15 cellular contexts compared by ENCODE assay signal in the genomic region with DNA sequence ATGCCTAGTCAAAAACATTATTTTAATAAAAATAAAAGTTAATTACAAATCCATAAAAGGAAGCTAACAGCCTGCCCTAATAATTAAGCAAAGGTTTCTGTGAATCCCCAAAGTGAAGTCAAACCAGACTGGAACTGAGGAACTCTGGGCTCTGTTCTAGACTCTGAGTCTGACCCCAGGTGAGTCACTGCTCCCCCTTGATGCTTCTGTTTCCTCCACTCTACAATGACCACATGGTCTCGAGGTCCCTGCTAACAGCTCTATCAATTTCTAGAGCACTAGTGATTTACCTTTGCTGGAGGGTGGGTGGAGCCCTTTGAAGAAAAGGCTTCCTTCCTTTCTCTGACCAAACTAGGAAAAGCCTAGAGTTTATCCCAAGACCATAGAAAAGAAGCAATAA. TPM values are rescaled to one million over a fixed set of nuclear protein-coding genes. Genes with fewer than 3 reads are reported as not detected.
DNase-seq lines count a peak whose midpoint lies in the region; ATAC-seq and TF ChIP-seq lines count a peak whose summit lies in the region.
"Had no signal": no experiment of that assay in that cellular context is flagged by ENCODE, and none has a peak within 500 bp of the region (broad histone marks: within the 10 kb centered on the region; RNA-seq: fewer than 3 reads in every experiment).

No MANE protein-coding gene starts in this region.

- peak; percentile 45 for ATAC-seq in HG02610 (IDR thresholded peaks at IDR 0.05; ENCODE audit: unreplicated experiment)
- ATAC-seq in activated naive CD8-positive, alpha-beta T cell treated with anti-CD3 and anti-CD28 coated beads, Interleukin-2, amount 10 ng/mL, durations not matched to agents 7 days and 5 days (ENCODE audit: low read depth) = peak; percentile 51
- ATAC-seq in natural killer cell treated with Interleukin-12 subunit alpha and Interleukin-12 subunit beta and Interleukin-15 and Interleukin-18, amount 100 ng/mL, for 72 hours = no peak
- ATAC-seq: esophagus mucosa, left ventricle myocardium superior had no signal

- H3K27ac ChIP-seq in CD8-positive, alpha-beta memory T cell (ENCODE audit: low read depth, low read length) = no peak overlapping the region
- H3K27ac ChIP-seq: C4-2B, vagina had no signal

- no peaks in the 10 kb centered on the region for H3K27me3 ChIP-seq in CD8-positive, alpha-beta memory T cell (ENCODE audit: insufficient read depth, low read length, poor library complexity, severe bottlenecking)
- H3K27me3 ChIP-seq: MG63, vagina had no signal

- H3K27ac Mint-ChIP-seq in CD8-positive, alpha-beta memory T cell = peak overlapping the region; percentile 26 to 80 (median 71)
- H3K27ac Mint-ChIP-seq in activated naive CD8-positive, alpha-beta T cell treated with anti-CD3 and anti-CD28 coated beads, Interleukin-2, amount 10 ng/mL, durations not matched to agents 7 days and 5 days = peak overlapping the region; percentile 28
- peak overlapping the region; percentile 12 to 64 for H3K27ac Mint-ChIP-seq in natural killer cell treated with Interleukin-12 subunit alpha and Interleukin-12 subunit beta and Interleukin-15 and Interleukin-18, amount 100 ng/mL, for 72 hours
- H3K27ac Mint-ChIP-seq in osteocyte (ENCODE audit: unreplicated experiment) = no peak overlapping the region

- peaks cover 25% of the 10 kb centered on the region for H3K36me3 ChIP-seq in CD8-positive, alpha-beta memory T cell (ENCODE audit: insufficient read depth, low read length)

- H3K36me3 Mint-ChIP-seq in CD8-positive, alpha-beta memory T cell = peaks cover 14 to 72% (median 40%) of the 10 kb centered on the region in 3 donors
- peaks cover 46% of the 10 kb centered on the region for H3K36me3 Mint-ChIP-seq in activated naive CD8-positive, alpha-beta T cell treated with anti-CD3 and anti-CD28 coated beads, Interleukin-2, amount 10 ng/mL, durations not matched to agents 7 days and 5 days
- H3K36me3 Mint-ChIP-seq in natural killer cell treated with Interleukin-12 subunit alpha and Interleukin-12 subunit beta and Interleukin-15 and Interleukin-18, amount 100 ng/mL, for 72 hours = peaks cover 34% of the 10 kb centered on the region
- peaks cover 27% of the 10 kb centered on the region for H3K36me3 Mint-ChIP-seq in osteocyte (ENCODE audit: unreplicated experiment)

- intact Hi-C loops in posterior vena cava (cut with DNase I) = no loop called here

- CTCF ChIA-PET in CD8-positive, alpha-beta memory T cell (lab: Charles Lee) = interaction anchor here (0.6 to 1.4 kb wide), 3 partner anchors 12 to 38 kb away, joined by 3 to 4 read pairs (median 4); no protein-coding TSS in a partner anchor

- H3K4me3 ChIP-seq in CD8-positive, alpha-beta memory T cell (ENCODE audit: low read length) = no peak overlapping the region
- H3K4me3 ChIP-seq: MG63, vagina had no signal

- no peak for DNase-seq in CD8-positive, alpha-beta memory T cell
- no peak for DNase-seq in activated naive CD8-positive, alpha-beta T cell treated with anti-CD3 and anti-CD28 coated beads, Interleukin-2, amount 10 ng/mL, durations not matched to agents 7 days and 5 days
- no peak for DNase-seq in natural killer cell treated with Interleukin-12 subunit alpha and Interleukin-12 subunit beta and Interleukin-15 and Interleukin-18, amount 100 ng/mL, for 72 hours (ENCODE audit: low spot score)
- DNase-seq in posterior vena cava (ENCODE audit: low spot score) (no peak), osteocyte (ENCODE audit: extremely low spot score, unreplicated experiment) (no peak), NCI-H1417 treated with DMSO at 0.1 percent for 48 hours (lab: John Stamatoyannopoulos, UW) (no peak)
- DNase-seq: hypothalamus; left ventricle myocardium superior; MG63; NCI-H2081 treated with DMSO at 0.1 percent for 48 hours; stimulated activated CD4-positive, alpha-beta T cell treated with anti-CD3 and anti-CD28 coated beads, Interleukin-2, amount 100 ng/mL, for 48 hours had no signal

- H3K4me1 Mint-ChIP-seq in CD8-positive, alpha-beta memory T cell = peaks cover 77 to 92% (median 87%) of the 10 kb centered on the region in 3 donors
- peaks cover 63% of the 10 kb centered on the region for H3K4me1 Mint-ChIP-seq in activated naive CD8-positive, alpha-beta T cell treated with anti-CD3 and anti-CD28 coated beads, Interleukin-2, amount 10 ng/mL, durations not matched to agents 7 days and 5 days
- peaks cover 50 to 63% of the 10 kb centered on the region in 2 donors for H3K4me1 Mint-ChIP-seq in natural killer cell treated with Interleukin-12 subunit alpha and Interleukin-12 subunit beta and Interleukin-15 and Interleukin-18, amount 100 ng/mL, for 72 hours (ENCODE audit: low read depth in 2 of 2)
- peaks cover 50% of the 10 kb centered on the region for H3K4me1 Mint-ChIP-seq in osteocyte (ENCODE audit: unreplicated experiment)

- peaks cover 0 to 2% of the 10 kb centered on the region in 2 donors for H3K27me3 Mint-ChIP-seq in CD8-positive, alpha-beta memory T cell
- no peaks in the 10 kb centered on the region for H3K27me3 Mint-ChIP-seq in activated naive CD8-positive, alpha-beta T cell treated with anti-CD3 and anti-CD28 coated beads, Interleukin-2, amount 10 ng/mL, durations not matched to agents 7 days and 5 days
- H3K27me3 Mint-ChIP-seq in natural killer cell treated with Interleukin-12 subunit alpha and Interleukin-12 subunit beta and Interleukin-15 and Interleukin-18, amount 100 ng/mL, for 72 hours = no peaks in the 10 kb centered on the region
- H3K27me3 Mint-ChIP-seq in osteocyte (ENCODE audit: unreplicated experiment) = no peaks in the 10 kb centered on the region

- TF ChIP-seq CTCF in osteocyte (IDR thresholded peaks at IDR 0.05) = no peak

- peak overlapping the region in 3 of 7 donors; percentile 1 to 15 (median 2) for H3K4me3 Mint-ChIP-seq in CD8-positive, alpha-beta memory T cell
- H3K4me3 Mint-ChIP-seq in activated naive CD8-positive, alpha-beta T cell treated with anti-CD3 and anti-CD28 coated beads, Interleukin-2, amount 10 ng/mL, durations not matched to agents 7 days and 5 days = no peak overlapping the region
- H3K4me3 Mint-ChIP-seq in natural killer cell treated with Interleukin-12 subunit alpha and Interleukin-12 subunit beta and Interleukin-15 and Interleukin-18, amount 100 ng/mL, for 72 hours = no peak overlapping the region
- H3K4me3 Mint-ChIP-seq in osteocyte (ENCODE audit: unreplicated experiment) = no peak overlapping the region

- peaks cover 63% of the 10 kb centered on the region for H3K4me1 ChIP-seq in CD8-positive, alpha-beta memory T cell (ENCODE audit: insufficient read depth, low read length)

- no peaks in the 10 kb centered on the region for H3K9me3 Mint-ChIP-seq in CD8-positive, alpha-beta memory T cell
- H3K9me3 Mint-ChIP-seq in activated naive CD8-positive, alpha-beta T cell treated with anti-CD3 and anti-CD28 coated beads, Interleukin-2, amount 10 ng/mL, durations not matched to agents 7 days and 5 days = peaks cover 2% of the 10 kb centered on the region
- no peaks in the 10 kb centered on the region for H3K9me3 Mint-ChIP-seq in natural killer cell treated with Interleukin-12 subunit alpha and Interleukin-12 subunit beta and Interleukin-15 and Interleukin-18, amount 100 ng/mL, for 72 hours
- no peaks in the 10 kb centered on the region for H3K9me3 Mint-ChIP-seq in osteocyte (ENCODE audit: unreplicated experiment)

- POLR2A ChIA-PET in CD8-positive, alpha-beta memory T cell (lab: Charles Lee) = interaction anchor here (0.9 kb wide), 1 partner anchor 30 kb away, joined by 3 read pairs; no protein-coding TSS in a partner anchor
- POLR2A ChIA-PET in activated naive CD8-positive, alpha-beta T cell treated with anti-CD3 and anti-CD28 coated beads, Interleukin-2, amount 10 ng/mL, durations not matched to agents 7 days and 5 days (lab: Charles Lee) = interaction anchor here (1.2 kb wide), 1 partner anchor 25 kb away, joined by 3 read pairs; no protein-coding TSS in a partner anchor

- H3K9me3 ChIP-seq in CD8-positive, alpha-beta memory T cell (ENCODE audit: low read length) = no peaks in the 10 kb centered on the region
- H3K9me3 ChIP-seq: MG63, vagina had no signal

RNA-seq across cellular contexts. Expression of a gene that starts 32.4 kb away (rescaled TPM):
- 100 to 1,000 TPM; 228 to 234 TPM for total RNA-seq in CD8-positive, alpha-beta memory T cell
- 96.8 TPM for polyA plus RNA-seq in CD8-positive, alpha-beta memory T cell
- total RNA-seq in activated naive CD8-positive, alpha-beta T cell treated with anti-CD3 and anti-CD28 coated beads, Interleukin-2, amount 10 ng/mL, durations not matched to agents 7 days and 5 days = 100 to 1,000 TPM; 261 to 280 TPM
- 100 to 1,000 TPM; 212 to 386 TPM for total RNA-seq in natural killer cell treated with Interleukin-12 subunit alpha and Interleukin-12 subunit beta and Interleukin-15 and Interleukin-18, amount 100 ng/mL, for 72 hours
- total RNA-seq in posterior vena cava (10 to 100 TPM; 86.9 to 99.7 TPM), osteocyte (128 and 138 TPM in 2 replicates)

Comparison
In these comparisons a context has a peak if more than half of its experiments do, and no peak if none do; other contexts are left out.
1. ATAC-seq: peak in HG02610 (single experiment) and activated naive CD8-positive, alpha-beta T cell treated with anti-CD3 and anti-CD28 coated beads, Interleukin-2, amount 10 ng/mL, durations not matched to agents 7 days and 5 days (single experiment); none in natural killer cell treated with Interleukin-12 subunit alpha and Interleukin-12 subunit beta and Interleukin-15 and Interleukin-18, amount 100 ng/mL, for 72 hours (0 of 2).